In the genomic region with DNA sequence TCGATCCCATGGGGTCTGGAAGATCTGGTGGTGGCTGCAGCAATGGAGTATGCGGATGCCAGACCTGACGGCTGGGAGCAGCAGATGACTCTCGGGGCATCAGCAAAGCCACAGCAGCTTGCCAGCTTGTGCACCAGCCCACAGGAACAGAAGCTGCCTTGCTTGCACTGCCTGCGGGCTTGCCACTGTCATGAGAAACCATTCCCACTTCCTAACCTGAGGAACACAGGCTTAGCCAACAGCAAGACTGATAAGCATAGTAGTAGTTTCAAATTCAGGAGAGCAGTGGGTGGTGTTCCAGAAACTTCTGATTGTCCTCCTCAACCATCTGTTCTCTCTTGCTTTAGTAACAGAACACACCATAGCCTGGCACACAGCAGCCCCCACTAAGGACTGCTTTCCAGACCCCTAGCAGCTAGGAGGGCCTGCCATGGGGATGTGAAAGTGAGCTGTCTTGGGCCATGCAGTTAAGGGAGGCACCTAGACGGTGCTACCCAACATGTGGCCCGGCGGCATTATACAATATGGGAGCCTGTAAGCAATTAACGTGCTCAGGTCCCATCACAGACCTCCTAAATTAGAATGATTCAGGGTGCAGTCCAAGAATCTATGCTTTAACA, we compare ENCODE assay signal across 1 cellular context.
TF ChIP-seq lines count a peak whose summit lies in the region.

No MANE protein-coding gene starts in this region.

TF ChIP-seq in WTC11, 78 proteins besides CTCF, POLR2A, EP300 and RAD21 (continued from another document):
- TF ChIP-seq, protein P1, sequence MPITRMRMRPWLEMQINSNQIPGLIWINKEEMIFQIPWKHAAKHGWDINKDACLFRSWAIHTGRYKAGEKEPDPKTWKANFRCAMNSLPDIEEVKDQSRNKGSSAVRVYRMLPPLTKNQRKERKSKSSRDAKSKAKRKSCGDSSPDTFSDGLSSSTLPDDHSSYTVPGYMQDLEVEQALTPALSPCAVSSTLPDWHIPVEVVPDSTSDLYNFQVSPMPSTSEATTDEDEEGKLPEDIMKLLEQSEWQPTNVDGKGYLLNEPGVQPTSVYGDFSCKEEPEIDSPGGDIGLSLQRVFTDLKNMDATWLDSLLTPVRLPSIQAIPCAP (CRISPR knock-in tag; IDR thresholded peaks at IDR 0.05), result no peak
